35 cellular contexts compared by ENCODE assay signal in the genomic region with DNA sequence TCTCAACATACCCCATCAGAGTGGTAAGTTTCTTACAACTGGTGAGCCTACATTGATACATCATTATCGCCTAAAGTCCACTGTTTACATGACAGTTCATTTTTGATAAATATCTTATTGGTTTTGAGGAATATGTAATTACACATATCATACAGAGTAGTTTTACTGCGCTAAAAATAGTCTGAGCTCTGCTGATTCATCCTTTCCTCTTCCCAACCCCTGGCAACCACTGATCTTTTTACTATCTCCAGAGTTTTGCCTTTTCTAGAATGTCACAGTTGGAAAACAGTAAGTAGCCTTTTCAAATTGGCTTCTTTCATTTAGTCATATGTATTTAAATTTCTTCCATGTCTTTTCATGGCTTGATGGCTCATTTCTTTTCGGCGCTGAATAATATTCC.
A peak's percentile ranks its signal among the peaks of the same experiment; 100 is the strongest.
DNase-seq lines count a peak whose midpoint lies in the region; ATAC-seq, FAIRE-seq and TF ChIP-seq lines count a peak whose summit lies in the region.
"Had no signal": no experiment of that assay in that cellular context is flagged by ENCODE, and none has a peak within 500 bp of the region (broad histone marks: within the 10 kb centered on the region; RNA-seq: fewer than 3 reads in every experiment).

No MANE protein-coding gene starts in this region.

- H3K27me3 Mint-ChIP-seq in astrocyte (ENCODE audit: low read depth, unreplicated experiment) = no peaks in the 10 kb centered on the region
- H3K27me3 Mint-ChIP-seq in GM23338 (ENCODE audit: insufficient read depth, low read depth, poor library complexity) = peaks cover 3% of the 10 kb centered on the region
- H3K27me3 Mint-ChIP-seq: activated naive CD4-positive, alpha-beta T cell treated with anti-CD3 and anti-CD28 coated beads, Interleukin-2, amount 50 U/mL, for 24 hours; effector memory CD8-positive, alpha-beta T cell; stimulated activated naive CD8-positive, alpha-beta T cell treated with anti-CD3 and anti-CD28 coated beads, Interleukin-15, Interleukin-2, amounts not matched to agents 100 ng/mL and 50 ng/mL, for 24 hours had no signal

- H3K9me3 ChIP-seq in GM23248 (ENCODE audit: low read depth) (no peaks in the 10 kb centered on the region), astrocyte (ENCODE audit: insufficient read depth, low read depth, low read length) (no peaks in the 10 kb centered on the region), BE2C (no peaks in the 10 kb centered on the region; the same call in 1 of the 2 replicates)
- H3K9me3 ChIP-seq: Caco-2, gastrocnemius medialis, thoracic aorta had no signal

- WGBS in GM23248 (ENCODE audit: low coverage in 1 of 2, low lambda C conversion rate in 2 of 2, missing lambda C conversion rate in 2 of 2), 2 experiments = 95 to 98% methylated on average over 4 of the region's 4 CpGs

- in situ Hi-C loops in GM23248 (cut with MboI) = no loop called here

- peaks cover 35% of the 10 kb centered on the region for H3F3A ChIP-seq in GM23248 (ENCODE audit: insufficient read depth)
- no peaks in the 10 kb centered on the region for H3F3A ChIP-seq in GM23338 (replicated peaks; ENCODE audit: low read depth)

- H3K4me1 Mint-ChIP-seq in astrocyte (ENCODE audit: low read depth, unreplicated experiment) (peaks cover 44% of the 10 kb centered on the region), GM23338 (peaks cover 64% of the 10 kb centered on the region)
- H3K4me1 Mint-ChIP-seq: activated naive CD4-positive, alpha-beta T cell treated with anti-CD3 and anti-CD28 coated beads, Interleukin-2, amount 50 U/mL, for 24 hours; CD14-positive monocyte had no signal

- H3K9me2 ChIP-seq in GM23248 (ENCODE audit: insufficient read depth) (no peaks in the 10 kb centered on the region), GM23338 (ENCODE audit: insufficient read depth) (no peaks in the 10 kb centered on the region)

- no peak for ATAC-seq in GM23338
- ATAC-seq: effector memory CD8-positive, alpha-beta T cell had no signal

- H3K27me3 ChIP-seq in GM23248 (replicated peaks; ENCODE audit: insufficient read depth) (no peaks in the 10 kb centered on the region), astrocyte (ENCODE audit: insufficient read depth, low read length) (no peaks in the 10 kb centered on the region), GM23338 (ENCODE audit: insufficient read depth) (no peaks in the 10 kb centered on the region), BE2C (no peaks in the 10 kb centered on the region)
- H3K27me3 ChIP-seq: cardiac muscle cell, gastrocnemius medialis, hepatocyte, spleen had no signal

- H3K36me3 Mint-ChIP-seq in astrocyte (ENCODE audit: low read depth, unreplicated experiment) = peaks cover 7% of the 10 kb centered on the region
- peaks cover 4% of the 10 kb centered on the region; the same call in 2 of the 3 replicates for H3K36me3 Mint-ChIP-seq in GM23338 (ENCODE audit: low read depth)
- H3K36me3 Mint-ChIP-seq: CD14-positive monocyte had no signal

- H2AFZ ChIP-seq in GM23248 (no peak overlapping the region), astrocyte (ENCODE audit: low read depth, low read length) (no peak overlapping the region), GM23338 (no peak overlapping the region)
- H2AFZ ChIP-seq: hepatocyte, parathyroid adenoma had no signal

- no peaks in the 10 kb centered on the region for H3K36me3 ChIP-seq in GM23248 (ENCODE audit: low read depth)
- H3K36me3 ChIP-seq in astrocyte (ENCODE audit: insufficient read depth, low read length) = no peaks in the 10 kb centered on the region
- H3K36me3 ChIP-seq in GM23338 (ENCODE audit: insufficient read depth) = no peaks in the 10 kb centered on the region
- no peaks in the 10 kb centered on the region for H3K36me3 ChIP-seq in BE2C
- H3K36me3 ChIP-seq: cardiac muscle cell, gastrocnemius medialis, spleen, thoracic aorta had no signal

- H3K4me1 ChIP-seq in GM23248 (ENCODE audit: insufficient read depth) (peaks cover 36% of the 10 kb centered on the region), astrocyte (ENCODE audit: insufficient read depth, low read length) (peaks cover 13% of the 10 kb centered on the region), GM23338 (ENCODE audit: insufficient read depth) (peaks cover 48% of the 10 kb centered on the region), BE2C (no peaks in the 10 kb centered on the region)
- H3K4me1 ChIP-seq: Caco-2, parathyroid adenoma had no signal

- DNase-seq in GM23248 = peak; percentile 80
- DNase-seq in astrocyte (ENCODE audit: low read depth) = peak; percentile 22
- peak; percentile 62 for DNase-seq in fibroblast of the aortic adventitia (ENCODE audit: low read depth)
- DNase-seq in stromal cell of bone marrow (ENCODE audit: low read depth) = peak; percentile 72
- DNase-seq in DMS53 treated with DMSO at 0.1 percent for 48 hours (lab: John Stamatoyannopoulos, UW; ENCODE audit: unreplicated experiment) = no peak
- no peak for DNase-seq in GM23338 (ENCODE audit: low spot score)
- DNase-seq in BE2C = no peak
- DNase-seq: activated CD4-positive, alpha-beta T cell treated with anti-CD3 and anti-CD28 coated beads for 4 hours; anterior cingulate cortex; Caco-2; cortex of kidney; DMS79 treated with DMSO at 0.1 percent for 48 hours; effector memory CD8-positive, alpha-beta T cell; erythroblast; gastrocnemius medialis; GF-D8; GOT3; mammary epithelial cell; NCI-H1092; NCI-H1694 treated with DMSO at 0.1 percent for 48 hours; NCI-H510A; retina; spleen; stimulated activated CD4-positive, alpha-beta T cell treated with anti-CD3 and anti-CD28 coated beads, Interleukin-2, amount 100 ng/mL, for 24 hours; T-helper 9 cell had no signal

- H3K79me2 ChIP-seq in GM23248 (ENCODE audit: insufficient read depth) (0 out of 2 replicates have a peak, but pooled peaks cover 7% of the 10 kb centered on the region), astrocyte (ENCODE audit: insufficient read depth, low read length) (no peaks in the 10 kb centered on the region), GM23338 (replicated peaks; ENCODE audit: insufficient read depth) (peaks cover 62% of the 10 kb centered on the region)
- H3K79me2 ChIP-seq: parathyroid adenoma had no signal

- FAIRE-seq in astrocyte (lab: Jason Lieb, UNC) = no peak

- H4K20me1 ChIP-seq in GM23248 (ENCODE audit: insufficient read depth) (no peaks in the 10 kb centered on the region), astrocyte (ENCODE audit: insufficient read depth, low read length) (peaks cover 19% of the 10 kb centered on the region), GM23338 (replicated peaks; ENCODE audit: insufficient read depth) (peaks cover 61% of the 10 kb centered on the region)

- H3K9me3 Mint-ChIP-seq in astrocyte (ENCODE audit: unreplicated experiment) (peaks cover 2% of the 10 kb centered on the region), GM23338 (no peaks in the 10 kb centered on the region)
- H3K9me3 Mint-ChIP-seq: neural crest cell had no signal

- peak overlapping the region; percentile 55 for H3K4me2 ChIP-seq in GM23248 (ENCODE audit: unreplicated experiment)
- H3K4me2 ChIP-seq in astrocyte (ENCODE audit: low read length) = peak overlapping the region; percentile 3
- no peak overlapping the region for H3K4me2 ChIP-seq in GM23338
- H3K4me2 ChIP-seq: hepatocyte had no signal

- H3K27ac ChIP-seq in GM23248 (peak overlapping the region; percentile 51), astrocyte (ENCODE audit: low read depth, low read length) (no peak overlapping the region), GM23338 (ENCODE audit: low read depth) (no peak overlapping the region)
- H3K27ac ChIP-seq: cardiac muscle cell, hepatocyte, parathyroid adenoma, spleen, thoracic aorta, VCaP had no signal

- H3K27ac Mint-ChIP-seq in astrocyte (ENCODE audit: unreplicated experiment) = no peak overlapping the region
- H3K27ac Mint-ChIP-seq in GM23338 = no peak overlapping the region
- H3K27ac Mint-ChIP-seq: activated naive CD4-positive, alpha-beta T cell treated with anti-CD3 and anti-CD28 coated beads, Interleukin-2, amount 50 U/mL, for 24 hours; activated T-helper 2 cell treated with anti-CD3 and anti-CD28 coated beads, Interferon-gamma antibody, Interleukin-2, Interleukin-4, amounts not matched to agents 10 μg/mL and 5 μg/mL and 100 μg/mL, durations not matched to agents 14 hours and 24 hours and 36 hours; CD14-positive monocyte; effector memory CD8-positive, alpha-beta T cell; stimulated activated naive CD8-positive, alpha-beta T cell treated with anti-CD3 and anti-CD28 coated beads, Interleukin-15, Interleukin-2, amounts not matched to agents 100 ng/mL and 50 ng/mL, for 24 hours had no signal

- H3K4me3 ChIP-seq in GM23248 (no peak overlapping the region), astrocyte (ENCODE audit: insufficient read depth, low read depth, low read length) (no peak overlapping the region), fibroblast of the aortic adventitia (ENCODE audit: low read depth, low read length) (no peak overlapping the region), GM23338 (no peak overlapping the region), BE2C (ENCODE audit: low read depth, low read length) (no peak overlapping the region)
- H3K4me3 ChIP-seq: cardiac muscle cell, gastrocnemius medialis, hepatocyte, spleen, thoracic aorta had no signal

- no peak for TF ChIP-seq CTCF in astrocyte (IDR thresholded peaks at IDR 0.05; ENCODE audit: insufficient read depth, low read depth, low read length)
- no peak for TF ChIP-seq CTCF in fibroblast of the aortic adventitia (IDR thresholded peaks at IDR 0.05; ENCODE audit: insufficient read depth, low read length)
- TF ChIP-seq CTCF in GM23338 (conservative IDR thresholded peaks at IDR 0.05; ENCODE audit: low read depth in 2 of 2) = no peak
- no peak for TF ChIP-seq CTCF in BE2C (IDR thresholded peaks at IDR 0.05; ENCODE audit: low read depth, low read length)

- no peak overlapping the region; the same call in 1 of the 2 replicates for H3K9ac ChIP-seq in GM23248
- no peak overlapping the region for H3K9ac ChIP-seq in astrocyte (ENCODE audit: low read length)
- H3K9ac ChIP-seq: parathyroid adenoma had no signal

- H3K4me3 Mint-ChIP-seq in astrocyte (ENCODE audit: unreplicated experiment) (no peak overlapping the region), GM23338 (no peak overlapping the region)
- H3K4me3 Mint-ChIP-seq: activated naive CD4-positive, alpha-beta T cell treated with anti-CD3 and anti-CD28 coated beads, Interleukin-2, amount 50 U/mL, for 24 hours; CD14-positive monocyte; effector memory CD8-positive, alpha-beta T cell; neural crest cell; stimulated activated naive CD8-positive, alpha-beta T cell treated with anti-CD3 and anti-CD28 coated beads, Interleukin-15, Interleukin-2, amounts not matched to agents 100 ng/mL and 50 ng/mL, for 24 hours had no signal

TF ChIP-seq in GM23338, 12 proteins besides CTCF, POLR2A, EP300 and RAD21:
- TF ChIP-seq STAT1 (IDR thresholded peaks at IDR 0.05; ENCODE audit: unreplicated experiment) = no peak
- TF ChIP-seq ETS1 (IDR thresholded peaks at IDR 0.05) = no peak

Comparison
In these comparisons a context has a peak if more than half of its experiments do, and no peak if none do; other contexts are left out.
1. DNase-seq: peak in GM23248 (single experiment), astrocyte (single experiment), fibroblast of the aortic adventitia (single experiment) and stromal cell of bone marrow (single experiment); none in DMS53 treated with DMSO at 0.1 percent for 48 hours (single experiment), GM23338 (single experiment) and BE2C (single experiment).